In genomic region chr16:84677017-84677803, GRCh38 we compare ENCODE assay signal across 15 cellular contexts.
"Had no signal": no experiment of that assay in that cellular context is flagged by ENCODE, and none has a peak within 500 bp of the region (broad histone marks: within the 10 kb centered on the region; RNA-seq: fewer than 3 reads in every experiment).

No MANE protein-coding gene starts in this region.

- H3K27me3 ChIP-seq: testis had no signal

- H3K4me3 Mint-ChIP-seq: activated CD4-positive, alpha-beta memory T cell treated with anti-CD3 and anti-CD28 coated beads for 36 hours; activated T-cell treated with anti-CD3 and anti-CD28 coated beads, Interleukin-2, amount 50 U/mL, for 72 hours; nephron progenitor cell; stimulated activated naive CD8-positive, alpha-beta T cell treated with anti-CD3 and anti-CD28 coated beads, Interleukin-15, amount 100 ng/mL, for 72 hours had no signal

- ATAC-seq: activated T-cell treated with anti-CD3 and anti-CD28 coated beads, Interleukin-2, amount 50 U/mL, for 72 hours; gastroesophageal sphincter; left ventricle myocardium superior; stimulated activated naive CD8-positive, alpha-beta T cell treated with anti-CD3 and anti-CD28 coated beads, Interleukin-15, amount 100 ng/mL, for 72 hours had no signal

- H3K9me3 ChIP-seq: gastroesophageal sphincter, testis had no signal

- DNase-seq: activated CD4-positive, alpha-beta memory T cell treated with anti-CD3 and anti-CD28 coated beads for 36 hours; activated naive CD4-positive, alpha-beta T cell treated with Interleukin-2 at 50 U/mL for 16 hours; activated T-cell treated with anti-CD3 and anti-CD28 coated beads, Interleukin-2, amount 50 U/mL, for 72 hours; central memory CD4-positive, alpha-beta T cell; effector memory CD4-positive, alpha-beta T cell; left ventricle myocardium superior; mesendoderm; nephron progenitor cell; stimulated activated CD4-positive, alpha-beta T cell treated with anti-CD3 and anti-CD28 coated beads, Interleukin-4, amount 100 ng/mL, for 1 hour; stimulated activated CD8-positive, alpha-beta memory T cell treated with anti-CD3 and anti-CD28 coated beads, Interleukin-4, amount 100 ng/mL, for 48 hours; stimulated activated naive CD8-positive, alpha-beta T cell treated with anti-CD3 and anti-CD28 coated beads, Interleukin-15, amount 100 ng/mL, for 72 hours; T-helper 9 cell had no signal

- H3K36me3 Mint-ChIP-seq: activated CD4-positive, alpha-beta memory T cell treated with anti-CD3 and anti-CD28 coated beads for 36 hours had no signal

- H3K4me1 ChIP-seq: testis had no signal

- H3K36me3 ChIP-seq: gastroesophageal sphincter had no signal

- H3K27ac ChIP-seq: epithelial cell of prostate, gastroesophageal sphincter, testis had no signal

- H3K4me3 ChIP-seq: gastroesophageal sphincter, testis had no signal

- H3K27ac Mint-ChIP-seq: activated CD4-positive, alpha-beta memory T cell treated with anti-CD3 and anti-CD28 coated beads for 36 hours; activated T-cell treated with anti-CD3 and anti-CD28 coated beads, Interleukin-2, amount 50 U/mL, for 72 hours; nephron progenitor cell had no signal

- H3K9me3 Mint-ChIP-seq: activated CD4-positive, alpha-beta memory T cell treated with anti-CD3 and anti-CD28 coated beads for 36 hours; activated T-cell treated with anti-CD3 and anti-CD28 coated beads, Interleukin-2, amount 50 U/mL, for 72 hours; nephron progenitor cell; stimulated activated naive CD8-positive, alpha-beta T cell treated with anti-CD3 and anti-CD28 coated beads, Interleukin-15, amount 100 ng/mL, for 72 hours had no signal
